Comparison of ENCODE assay signal across 1 cellular context in genomic region chr7:128939861-128940410, GRCh38.
TF ChIP-seq lines count a peak whose summit lies in the region.

No MANE protein-coding gene starts in this region.

TF ChIP-seq in K562, 482 proteins besides CTCF, POLR2A, EP300 and RAD21 (continued from another document):
- TF ChIP-seq ZNF318 (IDR thresholded peaks at IDR 0.05; ENCODE audit: borderline replicate concordance in 1 of 2, low read depth in 1 of 2) (no peak), TSHZ1 (CRISPR knock-in tag; IDR thresholded peaks at IDR 0.05) (no peak), ZNF174 (CRISPR knock-in tag; IDR thresholded peaks at IDR 0.05) (no peak), PRDM10 (IDR thresholded peaks at IDR 0.05; ENCODE audit: partially characterized antibody) (peak; percentile 58), RB1 (IDR thresholded peaks at IDR 0.05; ENCODE audit: low read depth) (0 out of 2 replicates have a peak, but pooled peaks have one; percentile 9), TFAP4 (CRISPR knock-in tag; IDR thresholded peaks at IDR 0.05; ENCODE audit: borderline replicate concordance) (no peak), ZSCAN29 (IDR thresholded peaks at IDR 0.05) (peak; percentile 83), ZBTB2 (IDR thresholded peaks at IDR 0.05) (no peak), SIN3B (IDR thresholded peaks at IDR 0.05; ENCODE audit: low read depth) (no peak)
